Comparison of ENCODE assay signal across 1 cellular context in the genomic region with DNA sequence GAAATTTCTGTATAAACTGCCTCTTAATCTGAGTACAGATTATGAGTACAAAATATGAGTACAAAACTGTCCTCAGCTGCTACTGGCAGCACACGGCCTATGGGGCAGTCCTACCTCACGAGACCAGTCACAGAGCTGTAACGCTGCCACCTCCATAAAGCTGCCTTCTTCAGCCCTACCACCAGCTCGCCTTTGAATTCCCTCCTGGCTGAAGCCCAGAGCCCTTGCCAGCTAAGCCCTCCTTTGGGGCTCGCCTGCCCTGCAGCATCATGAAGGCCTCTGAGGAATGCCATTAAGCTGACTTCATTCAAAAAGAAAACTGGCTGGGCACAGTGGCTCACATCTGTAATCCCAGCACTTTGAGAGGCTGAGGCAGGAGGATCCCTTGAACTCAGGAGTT.
TF ChIP-seq lines count a peak whose summit lies in the region.

No MANE protein-coding gene starts in this region.

TF ChIP-seq in HEK293, 187 proteins besides CTCF, POLR2A, EP300 and RAD21 (continued from another document):
- TF ChIP-seq, protein P1, sequence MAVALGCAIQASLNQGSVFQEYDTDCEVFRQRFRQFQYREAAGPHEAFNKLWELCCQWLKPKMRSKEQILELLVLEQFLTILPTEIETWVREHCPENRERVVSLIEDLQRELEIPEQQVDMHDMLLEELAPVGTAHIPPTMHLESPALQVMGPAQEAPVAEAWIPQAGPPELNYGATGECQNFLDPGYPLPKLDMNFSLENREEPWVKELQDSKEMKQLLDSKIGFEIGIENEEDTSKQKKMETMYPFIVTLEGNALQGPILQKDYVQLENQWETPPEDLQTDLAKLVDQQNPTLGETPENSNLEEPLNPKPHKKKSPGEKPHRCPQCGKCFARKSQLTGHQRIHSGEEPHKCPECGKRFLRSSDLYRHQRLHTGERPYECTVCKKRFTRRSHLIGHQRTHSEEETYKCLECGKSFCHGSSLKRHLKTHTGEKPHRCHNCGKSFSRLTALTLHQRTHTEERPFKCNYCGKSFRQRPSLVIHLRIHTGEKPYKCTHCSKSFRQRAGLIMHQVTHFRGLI (tag by site-specific recombination; IDR thresholded peaks at IDR 0.05), result peak; percentile 83
